1 cellular context compared by ENCODE assay signal in the genomic region with DNA sequence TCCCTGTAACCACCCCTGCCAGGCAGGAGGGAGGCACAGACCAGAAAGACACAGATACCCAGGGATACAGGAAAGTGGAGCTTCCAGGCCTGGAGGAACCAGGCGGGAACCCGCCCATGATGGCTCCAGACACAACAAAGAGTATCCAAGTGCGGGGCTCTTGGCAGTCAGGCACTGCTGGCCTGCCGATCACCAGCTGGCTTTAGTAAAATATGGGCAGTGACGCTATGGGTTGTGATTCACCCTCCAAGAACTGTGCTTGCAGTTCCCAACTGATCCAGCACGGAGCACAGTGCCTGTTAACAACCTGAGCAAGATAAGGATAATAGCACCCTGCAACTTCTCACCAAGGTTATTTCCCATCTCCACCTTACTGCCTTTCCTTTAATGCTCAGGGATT.
TF ChIP-seq lines count a peak whose summit lies in the region.

No MANE protein-coding gene starts in this region.

TF ChIP-seq in GM23338, 12 proteins besides CTCF, POLR2A, EP300 and RAD21:
- TF ChIP-seq, protein P1, sequence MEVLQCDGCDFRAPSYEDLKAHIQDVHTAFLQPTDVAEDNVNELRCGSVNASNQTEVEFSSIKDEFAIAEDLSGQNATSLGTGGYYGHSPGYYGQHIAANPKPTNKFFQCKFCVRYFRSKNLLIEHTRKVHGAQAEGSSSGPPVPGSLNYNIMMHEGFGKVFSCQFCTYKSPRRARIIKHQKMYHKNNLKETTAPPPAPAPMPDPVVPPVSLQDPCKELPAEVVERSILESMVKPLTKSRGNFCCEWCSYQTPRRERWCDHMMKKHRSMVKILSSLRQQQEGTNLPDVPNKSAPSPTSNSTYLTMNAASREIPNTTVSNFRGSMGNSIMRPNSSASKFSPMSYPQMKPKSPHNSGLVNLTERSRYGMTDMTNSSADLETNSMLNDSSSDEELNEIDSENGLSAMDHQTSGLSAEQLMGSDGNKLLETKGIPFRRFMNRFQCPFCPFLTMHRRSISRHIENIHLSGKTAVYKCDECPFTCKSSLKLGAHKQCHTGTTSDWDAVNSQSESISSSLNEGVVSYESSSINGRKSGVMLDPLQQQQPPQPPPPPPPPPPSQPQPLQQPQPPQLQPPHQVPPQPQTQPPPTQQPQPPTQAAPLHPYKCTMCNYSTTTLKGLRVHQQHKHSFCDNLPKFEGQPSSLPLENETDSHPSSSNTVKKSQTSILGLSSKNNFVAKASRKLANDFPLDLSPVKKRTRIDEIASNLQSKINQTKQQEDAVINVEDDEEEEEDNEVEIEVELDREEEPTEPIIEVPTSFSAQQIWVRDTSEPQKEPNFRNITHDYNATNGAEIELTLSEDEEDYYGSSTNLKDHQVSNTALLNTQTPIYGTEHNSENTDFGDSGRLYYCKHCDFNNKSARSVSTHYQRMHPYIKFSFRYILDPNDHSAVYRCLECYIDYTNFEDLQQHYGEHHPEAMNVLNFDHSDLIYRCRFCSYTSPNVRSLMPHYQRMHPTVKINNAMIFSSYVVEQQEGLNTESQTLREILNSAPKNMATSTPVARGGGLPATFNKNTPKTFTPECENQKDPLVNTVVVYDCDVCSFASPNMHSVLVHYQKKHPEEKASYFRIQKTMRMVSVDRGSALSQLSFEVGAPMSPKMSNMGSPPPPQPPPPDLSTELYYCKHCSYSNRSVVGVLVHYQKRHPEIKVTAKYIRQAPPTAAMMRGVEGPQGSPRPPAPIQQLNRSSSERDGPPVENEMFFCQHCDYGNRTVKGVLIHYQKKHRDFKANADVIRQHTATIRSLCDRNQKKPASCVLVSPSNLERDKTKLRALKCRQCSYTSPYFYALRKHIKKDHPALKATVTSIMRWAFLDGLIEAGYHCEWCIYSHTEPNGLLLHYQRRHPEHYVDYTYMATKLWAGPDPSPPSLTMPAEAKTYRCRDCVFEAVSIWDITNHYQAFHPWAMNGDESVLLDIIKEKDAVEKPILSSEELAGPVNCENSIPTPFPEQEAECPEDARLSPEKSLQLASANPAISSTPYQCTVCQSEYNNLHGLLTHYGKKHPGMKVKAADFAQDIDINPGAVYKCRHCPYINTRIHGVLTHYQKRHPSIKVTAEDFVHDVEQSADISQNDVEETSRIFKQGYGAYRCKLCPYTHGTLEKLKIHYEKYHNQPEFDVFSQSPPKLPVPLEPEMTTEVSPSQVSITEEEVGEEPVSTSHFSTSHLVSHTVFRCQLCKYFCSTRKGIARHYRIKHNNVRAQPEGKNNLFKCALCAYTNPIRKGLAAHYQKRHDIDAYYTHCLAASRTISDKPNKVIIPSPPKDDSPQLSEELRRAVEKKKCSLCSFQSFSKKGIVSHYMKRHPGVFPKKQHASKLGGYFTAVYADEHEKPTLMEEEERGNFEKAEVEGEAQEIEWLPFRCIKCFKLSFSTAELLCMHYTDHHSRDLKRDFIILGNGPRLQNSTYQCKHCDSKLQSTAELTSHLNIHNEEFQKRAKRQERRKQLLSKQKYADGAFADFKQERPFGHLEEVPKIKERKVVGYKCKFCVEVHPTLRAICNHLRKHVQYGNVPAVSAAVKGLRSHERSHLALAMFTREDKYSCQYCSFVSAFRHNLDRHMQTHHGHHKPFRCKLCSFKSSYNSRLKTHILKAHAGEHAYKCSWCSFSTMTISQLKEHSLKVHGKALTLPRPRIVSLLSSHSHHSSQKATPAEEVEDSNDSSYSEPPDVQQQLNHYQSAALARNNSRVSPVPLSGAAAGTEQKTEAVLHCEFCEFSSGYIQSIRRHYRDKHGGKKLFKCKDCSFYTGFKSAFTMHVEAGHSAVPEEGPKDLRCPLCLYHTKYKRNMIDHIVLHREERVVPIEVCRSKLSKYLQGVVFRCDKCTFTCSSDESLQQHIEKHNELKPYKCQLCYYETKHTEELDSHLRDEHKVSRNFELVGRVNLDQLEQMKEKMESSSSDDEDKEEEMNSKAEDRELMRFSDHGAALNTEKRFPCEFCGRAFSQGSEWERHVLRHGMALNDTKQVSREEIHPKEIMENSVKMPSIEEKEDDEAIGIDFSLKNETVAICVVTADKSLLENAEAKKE (CRISPR knock-in tag; IDR thresholded peaks at IDR 0.05): no peak
- TF ChIP-seq STAT1 (IDR thresholded peaks at IDR 0.05; ENCODE audit: unreplicated experiment) (no peak), CREB1 (CRISPR knock-in tag; IDR thresholded peaks at IDR 0.05; ENCODE audit: low read depth) (no peak), ZNF331 (CRISPR knock-in tag; IDR thresholded peaks at IDR 0.05; ENCODE audit: low read depth) (no peak), EZH2phosphoT487 (IDR thresholded peaks at IDR 0.05; ENCODE audit: unreplicated experiment) (no peak), JUNB (IDR thresholded peaks at IDR 0.05; ENCODE audit: unreplicated experiment) (no peak), EZH2 (IDR thresholded peaks at IDR 0.05; ENCODE audit: low read depth, unreplicated experiment) (no peak), POLR2AphosphoS5 (IDR thresholded peaks at IDR 0.05; ENCODE audit: low read depth) (no peak), NANOG (IDR thresholded peaks at IDR 0.05; ENCODE audit: borderline replicate concordance) (no peak), ZNF114 (CRISPR knock-in tag; IDR thresholded peaks at IDR 0.05) (no peak)
- TF ChIP-seq, protein P2, sequence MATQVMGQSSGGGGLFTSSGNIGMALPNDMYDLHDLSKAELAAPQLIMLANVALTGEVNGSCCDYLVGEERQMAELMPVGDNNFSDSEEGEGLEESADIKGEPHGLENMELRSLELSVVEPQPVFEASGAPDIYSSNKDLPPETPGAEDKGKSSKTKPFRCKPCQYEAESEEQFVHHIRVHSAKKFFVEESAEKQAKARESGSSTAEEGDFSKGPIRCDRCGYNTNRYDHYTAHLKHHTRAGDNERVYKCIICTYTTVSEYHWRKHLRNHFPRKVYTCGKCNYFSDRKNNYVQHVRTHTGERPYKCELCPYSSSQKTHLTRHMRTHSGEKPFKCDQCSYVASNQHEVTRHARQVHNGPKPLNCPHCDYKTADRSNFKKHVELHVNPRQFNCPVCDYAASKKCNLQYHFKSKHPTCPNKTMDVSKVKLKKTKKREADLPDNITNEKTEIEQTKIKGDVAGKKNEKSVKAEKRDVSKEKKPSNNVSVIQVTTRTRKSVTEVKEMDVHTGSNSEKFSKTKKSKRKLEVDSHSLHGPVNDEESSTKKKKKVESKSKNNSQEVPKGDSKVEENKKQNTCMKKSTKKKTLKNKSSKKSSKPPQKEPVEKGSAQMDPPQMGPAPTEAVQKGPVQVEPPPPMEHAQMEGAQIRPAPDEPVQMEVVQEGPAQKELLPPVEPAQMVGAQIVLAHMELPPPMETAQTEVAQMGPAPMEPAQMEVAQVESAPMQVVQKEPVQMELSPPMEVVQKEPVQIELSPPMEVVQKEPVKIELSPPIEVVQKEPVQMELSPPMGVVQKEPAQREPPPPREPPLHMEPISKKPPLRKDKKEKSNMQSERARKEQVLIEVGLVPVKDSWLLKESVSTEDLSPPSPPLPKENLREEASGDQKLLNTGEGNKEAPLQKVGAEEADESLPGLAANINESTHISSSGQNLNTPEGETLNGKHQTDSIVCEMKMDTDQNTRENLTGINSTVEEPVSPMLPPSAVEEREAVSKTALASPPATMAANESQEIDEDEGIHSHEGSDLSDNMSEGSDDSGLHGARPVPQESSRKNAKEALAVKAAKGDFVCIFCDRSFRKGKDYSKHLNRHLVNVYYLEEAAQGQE (IDR thresholded peaks at IDR 0.05; ENCODE audit: unreplicated experiment): no peak
